Comparison of ENCODE assay signal across 8 cellular contexts in the genomic region with DNA sequence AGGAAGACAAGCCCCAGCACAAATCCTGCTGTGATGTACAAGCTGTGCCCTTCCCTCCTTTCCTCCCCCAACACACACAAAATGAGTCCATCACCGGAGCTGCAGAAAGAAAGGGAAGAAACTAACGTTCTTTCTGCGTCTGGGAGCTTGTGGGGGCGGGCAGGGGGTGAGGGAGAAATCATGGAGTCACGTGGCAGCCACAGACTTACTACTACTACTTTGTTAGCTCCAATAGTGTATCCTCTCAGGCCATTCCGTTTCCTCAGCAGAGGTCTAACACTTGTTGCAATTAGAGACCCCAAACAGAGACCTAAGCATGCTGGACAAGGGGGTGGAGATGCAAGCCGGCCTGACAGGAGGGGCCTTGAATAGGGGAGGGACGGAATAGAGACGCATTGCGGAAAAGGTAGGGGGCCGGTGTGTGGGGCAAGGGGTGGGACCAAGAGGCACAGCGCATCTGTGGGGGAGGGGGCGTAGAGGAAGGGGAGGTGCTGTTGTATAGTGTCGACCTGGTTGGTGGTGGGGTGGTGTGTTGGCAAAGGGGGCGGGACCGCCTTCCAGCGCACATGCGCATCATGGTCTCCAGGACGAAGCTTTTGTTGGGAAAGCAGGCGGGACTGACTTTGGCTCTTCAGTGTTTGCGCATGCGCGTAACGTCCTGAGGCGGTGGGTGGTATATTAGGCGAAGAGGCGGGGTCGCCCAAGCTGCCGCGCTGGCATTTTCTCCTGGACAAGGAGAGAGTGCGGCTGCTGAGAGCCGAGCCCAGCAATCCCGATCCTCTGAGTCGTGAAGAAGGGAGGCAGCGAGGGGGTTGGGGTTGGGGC. TPM values are rescaled to one million over a fixed set of nuclear protein-coding genes. Genes with fewer than 3 reads are reported as not detected.
DNase-seq lines count a peak whose midpoint lies in the region; ATAC-seq and TF ChIP-seq lines count a peak whose summit lies in the region.

A gene with protein sequence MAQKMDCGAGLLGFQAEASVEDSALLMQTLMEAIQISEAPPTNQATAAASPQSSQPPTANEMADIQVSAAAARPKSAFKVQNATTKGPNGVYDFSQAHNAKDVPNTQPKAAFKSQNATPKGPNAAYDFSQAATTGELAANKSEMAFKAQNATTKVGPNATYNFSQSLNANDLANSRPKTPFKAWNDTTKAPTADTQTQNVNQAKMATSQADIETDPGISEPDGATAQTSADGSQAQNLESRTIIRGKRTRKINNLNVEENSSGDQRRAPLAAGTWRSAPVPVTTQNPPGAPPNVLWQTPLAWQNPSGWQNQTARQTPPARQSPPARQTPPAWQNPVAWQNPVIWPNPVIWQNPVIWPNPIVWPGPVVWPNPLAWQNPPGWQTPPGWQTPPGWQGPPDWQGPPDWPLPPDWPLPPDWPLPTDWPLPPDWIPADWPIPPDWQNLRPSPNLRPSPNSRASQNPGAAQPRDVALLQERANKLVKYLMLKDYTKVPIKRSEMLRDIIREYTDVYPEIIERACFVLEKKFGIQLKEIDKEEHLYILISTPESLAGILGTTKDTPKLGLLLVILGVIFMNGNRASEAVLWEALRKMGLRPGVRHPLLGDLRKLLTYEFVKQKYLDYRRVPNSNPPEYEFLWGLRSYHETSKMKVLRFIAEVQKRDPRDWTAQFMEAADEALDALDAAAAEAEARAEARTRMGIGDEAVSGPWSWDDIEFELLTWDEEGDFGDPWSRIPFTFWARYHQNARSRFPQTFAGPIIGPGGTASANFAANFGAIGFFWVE (plus strand): TSS at position 703 of the 825 bp plus-strand sequence. CDS start 682 bp downstream, outside the sequence.

- intact Hi-C loops in mammary epithelial cell (cut with micrococcal nuclease): no loop called here

- H3K9ac ChIP-seq in mammary epithelial cell (ENCODE audit: insufficient read depth, low read length) (peak within 1 kb of the TSS; percentile 62), iPS-20b (ENCODE audit: low read depth, low read length) (peak within 1 kb of the TSS; percentile 94)

- peak within 1 kb of the TSS; percentile 84 for H2AFZ ChIP-seq in mammary epithelial cell (ENCODE audit: low read depth, low read length)

- TF ChIP-seq CTCF in GM13977 (IDR thresholded peaks at IDR 0.05; ENCODE audit: extremely low read depth, insufficient read depth, missing control alignments) (no peak), WI38 (IDR thresholded peaks at IDR 0.05; ENCODE audit: low read depth, low read length) (no peak), mammary epithelial cell (conservative IDR thresholded peaks at IDR 0.05 in 1 of 2, IDR thresholded peaks at IDR 0.05 in 1 of 2; ENCODE audit: extremely low read depth in 1 of 2, insufficient read depth in 1 of 2, low read depth in 1 of 2, low read length in 2 of 2) (no peak)

- 26% methylated on average over 7 of the region's 35 CpGs for WGBS in mammary epithelial cell (ENCODE audit: low coverage, missing lambda C conversion rate)

- peak; percentile 70 for ATAC-seq in HG02870 (IDR thresholded peaks at IDR 0.05; ENCODE audit: unreplicated experiment)

- CTCF ChIA-PET in mammary epithelial cell (lab: Charles Lee; ENCODE audit: low non-redundant PET): no interaction called here

- peak within 1 kb of the TSS; percentile 73 for H3K4me2 ChIP-seq in mammary epithelial cell (ENCODE audit: insufficient read depth, low read depth, low read length)

- H3K36me3 ChIP-seq in mammary epithelial cell (ENCODE audit: insufficient read depth, low read length) (peaks cover 2% of the 10 kb centered on the region), iPS-20b (ENCODE audit: insufficient read depth, low read depth, low read length) (peaks cover 31% of the 10 kb centered on the region)

- no TSS peak for BruUV-seq in mammary epithelial cell (replicated peaks; lab: Mats Ljungman, UMichigan)

- H3K9me3 ChIP-seq in mammary epithelial cell (replicated peaks; ENCODE audit: insufficient read depth, low read length): no peaks in the 10 kb centered on the region
- no peaks in the 10 kb centered on the region for H3K9me3 ChIP-seq in iPS-20b (ENCODE audit: insufficient read depth, low read depth, low read length)

- H3K4me3 ChIP-seq in WI38 (ENCODE audit: low read depth, low read length) (peak within 1 kb of the TSS; percentile 79), mammary epithelial cell (replicated peaks in 1 of 3; ENCODE audit: insufficient read depth in 1 of 3, low read depth in 2 of 3, low read length in 3 of 3) (peak within 1 kb of the TSS; percentile 57 to 70 (median 60)), iPS-20b (ENCODE audit: low read length) (peak within 1 kb of the TSS; percentile 91), skin epidermis (peak within 1 kb of the TSS; percentile 43 to 55 (median 46))

- dilution Hi-C loops in mammary epithelial cell (cut with HindIII; ENCODE audit: low sequenced_read_pairs): no loop called here

- in situ Hi-C loops in GM13977 (cut with MboI; ENCODE audit: low pct_unique_long_range_greater_than_20kb, low sequenced_read_pairs, unreplicated experiment): no loop called here
- in situ Hi-C loops in mammary epithelial cell (cut with MboI; ENCODE audit: low sequenced_read_pairs in 2 of 2): no loop called here

- peaks cover 17% of the 10 kb centered on the region for H3K79me2 ChIP-seq in mammary epithelial cell (ENCODE audit: insufficient read depth, low read length)

- no peaks in the 10 kb centered on the region for H3K27me3 ChIP-seq in mammary epithelial cell (ENCODE audit: insufficient read depth, low read length)
- no peaks in the 10 kb centered on the region for H3K27me3 ChIP-seq in iPS-20b (ENCODE audit: insufficient read depth, low read length)

- DNase-seq in GM13977 (ENCODE audit: low spot score) (peak; percentile 63), NCI-H2081 (lab: John Stamatoyannopoulos, UW) (peak; percentile 93 to 94), mammary epithelial cell (peak; percentile 82), RPMI8226 (no peak)

- no peaks in the 10 kb centered on the region for H3K4me1 ChIP-seq in mammary epithelial cell (ENCODE audit: insufficient read depth, low read length)
- H3K4me1 ChIP-seq in iPS-20b (ENCODE audit: insufficient read depth, low read length): no peaks in the 10 kb centered on the region; the same call in 1 of the 2 replicates

- H4K20me1 ChIP-seq in mammary epithelial cell (ENCODE audit: insufficient read depth, low read length): no peaks in the 10 kb centered on the region

- H3K27ac ChIP-seq in mammary epithelial cell (ENCODE audit: insufficient read depth, low read depth, low read length) (peak within 1 kb of the TSS; percentile 48), iPS-20b (ENCODE audit: low read length) (no peak within 1 kb of the TSS), skin epidermis (peak within 1 kb of the TSS in 20 of 21 experiments; percentile 37 to 89 (median 76))

RNA-seq across cellular contexts. Expression of the gene that starts here (rescaled TPM):
- total RNA-seq in mammary epithelial cell: 100 to 1,000 TPM; 107 to 135 TPM
- polyA plus RNA-seq in mammary epithelial cell: 80.6 TPM
- polyA minus RNA-seq in mammary epithelial cell: 247 TPM
